In the genomic region with DNA sequence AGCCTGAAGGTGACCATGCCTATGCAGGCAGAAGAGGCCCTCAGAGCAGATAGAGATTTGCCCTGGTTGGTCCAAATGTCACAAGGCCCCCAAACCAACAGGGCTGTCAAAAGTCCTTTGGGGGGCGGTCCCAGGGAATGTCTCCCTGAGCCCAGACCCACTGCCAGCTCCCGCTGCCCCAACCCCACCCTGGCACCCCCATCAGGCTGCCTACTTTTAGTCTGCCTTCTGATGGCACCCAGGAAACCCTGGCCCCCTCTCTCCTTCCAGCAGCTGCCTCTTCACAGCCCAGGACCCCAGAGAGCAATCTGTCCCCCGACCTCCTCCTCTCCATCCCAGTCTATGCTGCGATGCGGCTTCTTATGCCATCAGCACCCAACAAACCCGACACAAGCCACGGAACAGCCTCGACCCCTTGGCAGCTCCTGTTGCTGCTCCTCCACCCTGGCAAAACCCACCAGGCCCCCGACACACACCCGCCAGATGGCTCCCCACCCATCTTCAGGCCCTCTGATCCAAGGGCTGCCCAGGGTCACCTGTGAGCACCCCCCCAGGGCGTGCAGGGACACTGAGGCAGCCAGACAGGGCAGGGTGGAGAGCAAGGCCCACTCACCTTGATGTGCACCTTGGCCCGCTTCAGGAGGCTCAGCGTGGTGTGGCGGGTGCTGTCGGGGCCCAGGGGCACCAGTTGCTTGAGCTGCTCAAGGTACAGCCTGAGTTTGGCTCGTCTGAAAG, we compare ENCODE assay signal across 17 cellular contexts. TPM values are rescaled to one million over a fixed set of nuclear protein-coding genes. Genes with fewer than 3 reads are reported as not detected.
DNase-seq lines count a peak whose midpoint lies in the region; ATAC-seq and TF ChIP-seq lines count a peak whose summit lies in the region.
"Had no signal": no experiment of that assay in that cellular context is flagged by ENCODE, and none has a peak within 500 bp of the region (broad histone marks: within the 10 kb centered on the region; RNA-seq: fewer than 3 reads in every experiment).

No MANE protein-coding gene starts in this region.

- ATAC-seq in activated CD8-positive, alpha-beta memory T cell treated with anti-CD3 and anti-CD28 coated beads, Interleukin-2, amount 10 ng/mL, durations not matched to agents 7 days and 5 days, result no peak
- ATAC-seq in HG03159 (IDR thresholded peaks at IDR 0.05; ENCODE audit: unreplicated experiment), result no peak
- ATAC-seq in gastrocnemius medialis, result no peak
- ATAC-seq: HCT116 had no signal

- H3K4me1 ChIP-seq in sigmoid colon (peaks cover 0 to 31% (median 22%) of the 10 kb centered on the region in 4 donors), gastrocnemius medialis (peaks cover 20 to 46% of the 10 kb centered on the region in 2 donors)
- H3K4me1 ChIP-seq: neural progenitor cell had no signal

- peak; percentile 38 for DNase-seq in activated CD8-positive, alpha-beta memory T cell treated with anti-CD3 and anti-CD28 coated beads, Interleukin-2, amount 10 ng/mL, durations not matched to agents 7 days and 5 days
- DNase-seq in activated CD8-positive, alpha-beta memory T cell treated with anti-CD3 and anti-CD28 coated beads for 24 hours, result no peak
- peak; percentile 18 for DNase-seq in GM13976 (ENCODE audit: low spot score)
- DNase-seq in coronary artery (ENCODE audit: low spot score), result peak; percentile 70
- peak; percentile 56 for DNase-seq in sigmoid colon
- DNase-seq in glomerular visceral epithelial cell (ENCODE audit: extremely low spot score), result no peak
- no peak for DNase-seq in gastrocnemius medialis
- DNase-seq: mammary epithelial cell, NCI-H1694 treated with DMSO at 0.1 percent for 48 hours, NCI-H524 treated with DMSO at 0.1 percent for 48 hours, small intestine, T1000 had no signal

- no peak for TF ChIP-seq POLR2A in sigmoid colon (IDR thresholded peaks at IDR 0.05)
- no peak for TF ChIP-seq POLR2A in gastrocnemius medialis (IDR thresholded peaks at IDR 0.05)

- H3K9me3 Mint-ChIP-seq in activated CD8-positive, alpha-beta memory T cell treated with anti-CD3 and anti-CD28 coated beads, Interleukin-2, amount 10 ng/mL, durations not matched to agents 7 days and 5 days (ENCODE audit: low read depth), result no peaks in the 10 kb centered on the region
- H3K9me3 Mint-ChIP-seq: neural progenitor cell had no signal

- no peaks in the 10 kb centered on the region for H3K9me3 ChIP-seq in sigmoid colon
- no peaks in the 10 kb centered on the region for H3K9me3 ChIP-seq in gastrocnemius medialis
- H3K9me3 ChIP-seq: thoracic aorta had no signal

- H3K4me3 ChIP-seq in coronary artery, result no peak overlapping the region
- no peak overlapping the region for H3K4me3 ChIP-seq in sigmoid colon
- no peak overlapping the region for H3K4me3 ChIP-seq in gastrocnemius medialis
- H3K4me3 ChIP-seq: neural progenitor cell, thoracic aorta had no signal

- no peak overlapping the region for H3K27ac Mint-ChIP-seq in activated CD8-positive, alpha-beta memory T cell treated with anti-CD3 and anti-CD28 coated beads, Interleukin-2, amount 10 ng/mL, durations not matched to agents 7 days and 5 days

- H3K4me3 Mint-ChIP-seq in activated CD8-positive, alpha-beta memory T cell treated with anti-CD3 and anti-CD28 coated beads, Interleukin-2, amount 10 ng/mL, durations not matched to agents 7 days and 5 days, result no peak overlapping the region
- H3K4me3 Mint-ChIP-seq: neural progenitor cell had no signal

- intact Hi-C loops in sigmoid colon (cut with DNase I) (no loop called here), gastrocnemius medialis (cut with DNase I; ENCODE audit: low total_unique reads) (no loop called here)

- CTCF ChIA-PET in activated CD8-positive, alpha-beta memory T cell treated with anti-CD3 and anti-CD28 coated beads, Interleukin-2, amount 10 ng/mL, durations not matched to agents 7 days and 5 days (lab: Charles Lee), result no interaction called here

- H3K36me3 Mint-ChIP-seq in activated CD8-positive, alpha-beta memory T cell treated with anti-CD3 and anti-CD28 coated beads, Interleukin-2, amount 10 ng/mL, durations not matched to agents 7 days and 5 days, result no peaks in the 10 kb centered on the region

- H3K36me3 ChIP-seq in sigmoid colon, result peaks cover 17 to 81% (median 51%) of the 10 kb centered on the region in 4 donors
- peaks cover 0 to 51% of the 10 kb centered on the region in 2 donors for H3K36me3 ChIP-seq in gastrocnemius medialis
- H3K36me3 ChIP-seq: neural progenitor cell had no signal

- no peaks in the 10 kb centered on the region for H3K4me1 Mint-ChIP-seq in activated CD8-positive, alpha-beta memory T cell treated with anti-CD3 and anti-CD28 coated beads, Interleukin-2, amount 10 ng/mL, durations not matched to agents 7 days and 5 days

- H3K27ac ChIP-seq in coronary artery (no peak overlapping the region), sigmoid colon (no peak overlapping the region), gastrocnemius medialis (peak overlapping the region in 1 of 4 donors; percentile 31)
- H3K27ac ChIP-seq: HL-60, neural progenitor cell, thoracic aorta had no signal

- WGBS in sigmoid colon, 2 donors, result 94 to 95% methylated on average over 16 of the region's 16 CpGs

- H3K27me3 Mint-ChIP-seq in activated CD8-positive, alpha-beta memory T cell treated with anti-CD3 and anti-CD28 coated beads, Interleukin-2, amount 10 ng/mL, durations not matched to agents 7 days and 5 days, result no peaks in the 10 kb centered on the region

- TF ChIP-seq CTCF in GM13976 (IDR thresholded peaks at IDR 0.05; ENCODE audit: borderline replicate concordance, control extremely low read depth, extremely low read depth, insufficient read depth, missing control alignments), result no peak
- no peak for TF ChIP-seq CTCF in coronary artery (IDR thresholded peaks at IDR 0.05)
- TF ChIP-seq CTCF in sigmoid colon (IDR thresholded peaks at IDR 0.05), result no peak
- no peak for TF ChIP-seq CTCF in gastrocnemius medialis (IDR thresholded peaks at IDR 0.05 in 4 of 5, conservative IDR thresholded peaks at IDR 0.05 in 1 of 5)

- no peak for TF ChIP-seq EP300 in sigmoid colon (IDR thresholded peaks at IDR 0.05)

- in situ Hi-C loops in GM13976 (cut with MboI; ENCODE audit: low sequenced_read_pairs, unreplicated experiment), result no loop called here
- in situ Hi-C loops in gastrocnemius medialis (cut with MboI; ENCODE audit: low sequenced_read_pairs in 4 of 4), result no loop called here

- H3K27me3 ChIP-seq in sigmoid colon (no peaks in the 10 kb centered on the region), gastrocnemius medialis (no peaks in the 10 kb centered on the region)
- H3K27me3 ChIP-seq: neural progenitor cell had no signal

RNA-seq across cellular contexts. Expression of gene MXD4, which starts 9.9 kb away (rescaled TPM):
- 10 to 100 TPM; 13.7 to 14.3 TPM for total RNA-seq in activated CD8-positive, alpha-beta memory T cell treated with anti-CD3 and anti-CD28 coated beads, Interleukin-2, amount 10 ng/mL, durations not matched to agents 7 days and 5 days
- 10 to 100 TPM; 36.4 to 62.0 (median 38.7) TPM for total RNA-seq in sigmoid colon
- polyA plus RNA-seq in sigmoid colon, result 10 to 100 TPM; 25.0 to 32.8 (median 27.6) TPM
- total RNA-seq in gastrocnemius medialis, result 10 to 100 TPM; 20.4 to 29.4 (median 27.7) TPM

RNA-seq across cellular contexts. Expression of gene HAUS3, which starts 10.0 kb away (rescaled TPM):
- 10 to 100 TPM; 29.8 to 34.5 TPM for total RNA-seq in activated CD8-positive, alpha-beta memory T cell treated with anti-CD3 and anti-CD28 coated beads, Interleukin-2, amount 10 ng/mL, durations not matched to agents 7 days and 5 days
- 10 to 100 TPM; 12.1 to 18.5 (median 16.4) TPM for total RNA-seq in sigmoid colon
- polyA plus RNA-seq in sigmoid colon, result 1 to 10 TPM; 3.2 to 7.7 (median 6.0) TPM
- total RNA-seq in gastrocnemius medialis, result 10 to 100 TPM in 2 of 4 donors, 1 to 10 TPM in 2; 4.8 to 12.1 (median 9.5) TPM

RNA-seq across cellular contexts. Expression of gene POLN, which starts 10.0 kb away (rescaled TPM):
- total RNA-seq in activated CD8-positive, alpha-beta memory T cell treated with anti-CD3 and anti-CD28 coated beads, Interleukin-2, amount 10 ng/mL, durations not matched to agents 7 days and 5 days, result 1 to 10 TPM; 5.5 to 5.6 TPM
- total RNA-seq in sigmoid colon, result 1 to 10 TPM; 1.8 to 9.4 (median 2.6) TPM
- polyA plus RNA-seq in sigmoid colon, result 1 to 10 TPM in 1 of 3 donors, under 1 TPM in 1, not detected in 1; 0.60 to 1.1 TPM
- total RNA-seq in gastrocnemius medialis, result 1 to 10 TPM in 1 of 4 donors, under 1 TPM in 2, not detected in 1; 0.71 to 2.0 (median 0.86) TPM

Comparison
In these comparisons a context has a peak if more than half of its experiments do, and no peak if none do; other contexts are left out.
1. DNase-seq: peak in activated CD8-positive, alpha-beta memory T cell treated with anti-CD3 and anti-CD28 coated beads, Interleukin-2, amount 10 ng/mL, durations not matched to agents 7 days and 5 days (single experiment), GM13976 (single experiment), coronary artery (single experiment) and sigmoid colon (single experiment); none in activated CD8-positive, alpha-beta memory T cell treated with anti-CD3 and anti-CD28 coated beads for 24 hours (single experiment), glomerular visceral epithelial cell (single experiment) and gastrocnemius medialis (0 of 2).